ENCODE assay signal across 18 cellular contexts in the genomic region with DNA sequence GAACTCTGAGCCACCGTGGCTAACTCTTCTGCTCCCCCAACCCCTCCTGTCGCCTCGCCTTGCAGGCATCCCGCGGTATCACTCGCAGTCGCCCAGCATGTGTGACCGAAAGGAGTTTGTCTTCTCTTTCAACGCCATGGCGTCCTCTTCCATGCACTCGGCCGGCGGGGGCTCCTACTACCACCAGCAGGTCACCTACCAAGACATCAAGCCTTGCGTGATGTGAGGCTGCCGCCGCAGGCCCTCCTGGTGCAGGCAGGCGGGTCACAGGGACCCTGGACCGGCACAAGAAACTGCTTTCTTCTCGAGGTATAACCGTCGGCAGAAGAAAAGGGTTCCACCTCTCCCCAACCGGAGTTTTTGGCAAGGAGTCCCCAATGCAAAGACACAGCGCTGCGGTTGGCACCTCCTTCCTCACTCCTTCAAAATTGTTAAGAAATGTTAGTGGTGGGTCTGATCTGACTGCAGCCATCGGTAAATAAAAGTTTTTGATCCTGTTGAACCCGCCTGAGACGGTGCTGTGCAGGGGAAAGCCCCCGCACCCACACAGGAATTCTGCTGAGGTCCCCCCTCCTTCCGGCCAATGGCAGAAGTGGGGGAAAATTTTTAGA. TPM values are rescaled to one million over a fixed set of nuclear protein-coding genes. Genes with fewer than 3 reads are reported as not detected.
A peak's percentile ranks its signal among the peaks of the same experiment; 100 is the strongest.
DNase-seq lines count a peak whose midpoint lies in the region; ATAC-seq and TF ChIP-seq lines count a peak whose summit lies in the region.
"Had no signal": no experiment of that assay in that cellular context is flagged by ENCODE, and none has a peak within 500 bp of the region (broad histone marks: within the 10 kb centered on the region; RNA-seq: fewer than 3 reads in every experiment).

No MANE protein-coding gene starts in this region.

- H3K4me3 Mint-ChIP-seq in H9: peak overlapping the region in 1 of 2 experiments; percentile 48; a peak in 3 of 5 replicates
- H3K4me3 Mint-ChIP-seq: stimulated activated memory B cell treated with anti-CD40 and anti-IgM and Interleukin-4, amounts not matched to agents 10 μg/mL and 1 μg/mL and 100 μg/mL, for 72 hours had no signal

- peaks cover 2 to 14% of the 10 kb centered on the region in 2 experiments; a peak in 2 of 5 replicates for H3K9me3 Mint-ChIP-seq in H9
- H3K9me3 Mint-ChIP-seq: stimulated activated memory B cell treated with anti-CD40 and anti-IgM and Interleukin-4, amounts not matched to agents 10 μg/mL and 1 μg/mL and 100 μg/mL, for 72 hours had no signal

- peaks cover 10% of the 10 kb centered on the region for H3F3A ChIP-seq in smooth muscle cell (ENCODE audit: low read depth)

- no peak overlapping the region for H3K14ac ChIP-seq in H9 (ENCODE audit: insufficient read depth, low read length)

- H3K4ac ChIP-seq in H9 (ENCODE audit: low read depth, low read length): no peak overlapping the region

- H4K20me1 ChIP-seq in H9 (ENCODE audit: control insufficient read depth, insufficient read depth, insufficient read length) (no peaks in the 10 kb centered on the region), smooth muscle cell (ENCODE audit: low read depth) (peaks cover 52% of the 10 kb centered on the region)

- H3K4me2 ChIP-seq in H9 (ENCODE audit: insufficient read depth, insufficient read length, low read length) (no peak overlapping the region), smooth muscle cell (peak overlapping the region; percentile 89)

- no peaks in the 10 kb centered on the region for H3K4me1 ChIP-seq in H9 (ENCODE audit: insufficient read depth, low read length)
- H3K4me1 ChIP-seq in smooth muscle cell (ENCODE audit: low read depth): peaks cover 9% of the 10 kb centered on the region
- peaks cover 28% of the 10 kb centered on the region for H3K4me1 ChIP-seq in psoas muscle

- no peak overlapping the region for H2BK12ac ChIP-seq in H9 (ENCODE audit: insufficient read length, low read depth, low read length)

- H3K36me3 Mint-ChIP-seq in H9 (ENCODE audit: insufficient read depth in 1 of 3, low read depth in 3 of 3): no peaks in the 10 kb centered on the region
- H3K36me3 Mint-ChIP-seq: CD4-positive, CD25-positive, alpha-beta regulatory T cell; stimulated activated memory B cell treated with anti-CD40 and anti-IgM and Interleukin-4, amounts not matched to agents 10 μg/mL and 1 μg/mL and 100 μg/mL, for 72 hours had no signal

- peaks cover 18 to 47% of the 10 kb centered on the region in 2 experiments for H3K4me1 Mint-ChIP-seq in H9

- no peaks in the 10 kb centered on the region for H3K36me3 ChIP-seq in smooth muscle cell (ENCODE audit: low read depth)
- no peaks in the 10 kb centered on the region for H3K36me3 ChIP-seq in psoas muscle (ENCODE audit: insufficient read depth in 1 of 2, low read depth in 1 of 2)

- H2BK20ac ChIP-seq in H9 (ENCODE audit: low read depth, low read length, poor library complexity, severe bottlenecking): no peak overlapping the region

- H3K56ac ChIP-seq in H9 (ENCODE audit: insufficient read length, low read depth, low read length): no peak overlapping the region

- H2BK15ac ChIP-seq in H9 (ENCODE audit: low read depth, low read length): no peak overlapping the region

- H3K27ac ChIP-seq in H9 (ENCODE audit: insufficient read length, low read depth, low read length) (no peak overlapping the region), smooth muscle cell (ENCODE audit: low read depth) (peak overlapping the region; percentile 83), psoas muscle (no peak overlapping the region)

- H3K27me3 Mint-ChIP-seq in H9 (ENCODE audit: low read depth): peaks cover 99% of the 10 kb centered on the region

- WGBS in H9 (ENCODE audit: extremely low coverage, insufficient read length, low lambda C conversion rate): no CpG with 5 or more reads among the region's 29 CpGs
- 11% methylated on average over 28 of the region's 29 CpGs for WGBS in smooth muscle cell (ENCODE audit: low lambda C conversion rate)
- 18 to 23% (median 20%) methylated on average over 29 of the region's 29 CpGs for WGBS in psoas muscle, 3 donors

- H2BK120ac ChIP-seq in H9 (ENCODE audit: low read depth, low read length, poor library complexity, severe bottlenecking): no peak overlapping the region

- in situ Hi-C loops in astrocyte of the spinal cord (cut with HindIII; ENCODE audit: low sequenced_read_pairs): no loop called here

- no peak overlapping the region for H3K9ac ChIP-seq in H9 (ENCODE audit: extremely low read depth, insufficient read length, low read length)
- H3K9ac ChIP-seq in smooth muscle cell (ENCODE audit: low read depth): peak overlapping the region; percentile 85

- H3K4me3 ChIP-seq in astrocyte of the spinal cord (ENCODE audit: low read depth, low read length): peak overlapping the region; percentile 60
- H3K4me3 ChIP-seq in smooth muscle cell: peak overlapping the region; percentile 73
- no peak overlapping the region for H3K4me3 ChIP-seq in psoas muscle
- H3K4me3 ChIP-seq: K562 had no signal

- no peaks in the 10 kb centered on the region for H3K9me3 ChIP-seq in H9 (ENCODE audit: control insufficient read depth, low read depth, low read length)
- H3K9me3 ChIP-seq in smooth muscle cell (replicated peaks; ENCODE audit: low read depth): no peaks in the 10 kb centered on the region
- no peaks in the 10 kb centered on the region for H3K9me3 ChIP-seq in psoas muscle

- H3K79me2 ChIP-seq in H9 (ENCODE audit: insufficient read depth, low read length): no peaks in the 10 kb centered on the region
- peaks cover 59% of the 10 kb centered on the region for H3K79me2 ChIP-seq in smooth muscle cell (ENCODE audit: low read depth)

- no peaks in the 10 kb centered on the region for H3K79me1 ChIP-seq in H9 (ENCODE audit: insufficient read depth, low read depth, low read length, poor library complexity, severe bottlenecking)

- H2AFZ ChIP-seq in H9 (ENCODE audit: low read length) (no peak overlapping the region), smooth muscle cell (ENCODE audit: low read depth) (no peak overlapping the region)

- H4K8ac ChIP-seq in H9 (replicated peaks; ENCODE audit: insufficient read length, low read depth, low read length): no peak overlapping the region

- no peak overlapping the region for H3T11ph ChIP-seq in H9 (ENCODE audit: low read length)

- TF ChIP-seq CTCF in H9 (conservative IDR thresholded peaks at IDR 0.05) (no peak), astrocyte of the spinal cord (IDR thresholded peaks at IDR 0.05; ENCODE audit: low read depth, low read length) (no peak), smooth muscle cell (IDR thresholded peaks at IDR 0.05; ENCODE audit: borderline replicate concordance, insufficient read depth, poor library complexity, severe bottlenecking) (no peak), psoas muscle (IDR thresholded peaks at IDR 0.05) (no peak)

- peaks cover 12% of the 10 kb centered on the region for H3K23me2 ChIP-seq in H9 (ENCODE audit: insufficient read length, low read depth, low read length, poor library complexity, severe bottlenecking)

- H3K27ac Mint-ChIP-seq in H9: no peak overlapping the region
- H3K27ac Mint-ChIP-seq: CD4-positive, CD25-positive, alpha-beta regulatory T cell; progenitor cell of endocrine pancreas; stimulated activated memory B cell treated with anti-CD40 and anti-IgM and Interleukin-4, amounts not matched to agents 10 μg/mL and 1 μg/mL and 100 μg/mL, for 72 hours had no signal

- peak; percentile 51 for DNase-seq in H9
- no peak for DNase-seq in astrocyte of the spinal cord (ENCODE audit: low read depth, low spot score)
- peak; percentile 46 for DNase-seq in iris pigment epithelial cell (ENCODE audit: low read depth)
- no peak for DNase-seq in smooth muscle cell (lab: John Stamatoyannopoulos, UW; ENCODE audit: unreplicated experiment)
- DNase-seq in psoas muscle: no peak
- DNase-seq in GOT3 (lab: John Stamatoyannopoulos, UW): no peak
- no peak for DNase-seq in stimulated activated naive CD4-positive, alpha-beta T cell (lab: John Stamatoyannopoulos, UW)
- DNase-seq: amniotic stem cell; CD4-positive, CD25-positive, alpha-beta regulatory T cell; head of caudate nucleus; NCI-H1436; NCI-H526; Right ventricle myocardium superior; stimulated activated CD4-positive, alpha-beta T cell treated with anti-CD3 and anti-CD28 coated beads, Interleukin-4, amount 100 ng/mL, for 1 hour had no signal

- ATAC-seq in psoas muscle (no peak), GM19351 (IDR thresholded peaks at IDR 0.05; ENCODE audit: unreplicated experiment) (no peak)
- ATAC-seq: K562; stimulated activated memory B cell treated with anti-CD40 and anti-IgM and Interleukin-4, amounts not matched to agents 10 μg/mL and 1 μg/mL and 100 μg/mL, for 72 hours had no signal

- H2BK5ac ChIP-seq in H9 (ENCODE audit: insufficient read length, low read length): no peak overlapping the region

- intact Hi-C loops in psoas muscle (cut with DNase I): no loop called here

- no peak overlapping the region for H2AK5ac ChIP-seq in H9 (ENCODE audit: insufficient read length, low read length)

- peaks cover 91% of the 10 kb centered on the region for H3K27me3 ChIP-seq in H9 (ENCODE audit: insufficient read depth, low read length)
- H3K27me3 ChIP-seq in smooth muscle cell (ENCODE audit: low read depth): peaks cover 58% of the 10 kb centered on the region
- peaks cover 0 to 99% (median 64%) of the 10 kb centered on the region in 3 donors for H3K27me3 ChIP-seq in psoas muscle (ENCODE audit: insufficient read depth in 3 of 3, low read length in 2 of 3)

- H3K23ac ChIP-seq in H9 (ENCODE audit: insufficient read length, low read depth, low read length): no peak overlapping the region

- no peak overlapping the region for H4K91ac ChIP-seq in H9 (ENCODE audit: insufficient read length, low read depth, low read length)

- no peak overlapping the region for H4K5ac ChIP-seq in H9 (ENCODE audit: insufficient read length, low read depth, low read length)

- no peak overlapping the region for H3K18ac ChIP-seq in H9 (ENCODE audit: insufficient read length, low read depth, low read length)

RNA-seq across cellular contexts. Expression of gene FOXF1, which starts 2.6 kb away (rescaled TPM):
- total RNA-seq in H9 (2021) (not detected in 2 replicates), smooth muscle cell (15.6 and 24.7 TPM in 2 replicates), psoas muscle (under 1 TPM in 2 of 4 donors, not detected in 2; 0.06 to 0.12 TPM)
- polyA plus RNA-seq in smooth muscle cell (30.5 and 31.5 TPM in 2 replicates), psoas muscle (under 1 TPM; 0.01 to 0.03 (median 0.01) TPM)
- total RNA-seq: CD4-positive, CD25-positive, alpha-beta regulatory T cell; progenitor cell of endocrine pancreas had no signal
- polyA plus RNA-seq: CD4-positive, CD25-positive, alpha-beta regulatory T cell; K562 had no signal

RNA-seq across cellular contexts. Expression of gene MTHFSD, which starts 42.1 kb away (rescaled TPM):
- total RNA-seq in H9 (2021) (3.4 and 4.7 TPM in 2 replicates), smooth muscle cell (14.7 and 23.0 TPM in 2 replicates), psoas muscle (10 to 100 TPM in 2 of 4 donors, 1 to 10 TPM in 2; 6.8 to 15.8 (median 11.5) TPM)
- polyA plus RNA-seq in smooth muscle cell (13.3 and 16.5 TPM in 2 replicates), psoas muscle (10 to 100 TPM in 1 of 3 donors, 1 to 10 TPM in 2; 4.3 to 16.0 (median 8.0) TPM)

RNA-seq across cellular contexts. Expression of gene FOXC2, which starts 53.7 kb away (rescaled TPM):
- total RNA-seq in H9 (2021) (0.07 TPM in 1 of 2 replicates, not detected in the other), smooth muscle cell (2.7 and 2.8 TPM in 2 replicates), psoas muscle (under 1 TPM; 0.15 to 0.34 (median 0.26) TPM)
- polyA plus RNA-seq in smooth muscle cell (18.0 and 18.1 TPM in 2 replicates), psoas muscle (under 1 TPM; 0.14 to 0.18 (median 0.16) TPM)
- total RNA-seq: CD4-positive, CD25-positive, alpha-beta regulatory T cell; progenitor cell of endocrine pancreas had no signal
- polyA plus RNA-seq: CD4-positive, CD25-positive, alpha-beta regulatory T cell had no signal

Comparison
In these comparisons a context has a peak if more than half of its experiments do, and no peak if none do; other contexts are left out.
1. DNase-seq: peak in H9 (single experiment) and iris pigment epithelial cell (single experiment); none in astrocyte of the spinal cord (single experiment), smooth muscle cell (single experiment), psoas muscle (0 of 2), GOT3 (single experiment) and stimulated activated naive CD4-positive, alpha-beta T cell (0 of 6).
2. RNA of gene FOXF1, which starts 2.6 kb away (total RNA-seq): 15.6 to 24.7 TPM in smooth muscle cell; 0.06 to 0.12 TPM in psoas muscle and not detected in H9; every median in the first group is over 10 times any median in the second.